9 cellular contexts compared by ENCODE assay signal in the genomic region with DNA sequence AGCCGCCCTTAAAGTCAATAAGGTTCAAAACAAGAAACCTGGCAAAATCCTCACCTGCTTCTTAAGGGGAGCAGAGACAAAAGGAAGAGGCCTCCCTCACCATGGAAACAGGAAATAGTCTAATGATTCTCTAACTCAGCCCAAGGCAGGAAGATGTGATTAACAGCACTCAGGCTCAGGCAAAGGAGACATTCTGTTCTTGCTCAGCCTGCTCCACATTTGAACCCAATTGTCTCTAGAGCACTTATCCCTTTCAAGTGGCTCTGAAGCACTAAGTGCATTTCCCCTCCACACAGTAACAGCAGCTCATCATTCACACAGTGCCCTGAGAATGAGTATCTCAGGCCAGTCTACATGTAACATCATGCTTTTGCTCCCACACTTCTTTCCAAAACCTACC.
A peak's percentile ranks its signal among the peaks of the same experiment; 100 is the strongest.
DNase-seq lines count a peak whose midpoint lies in the region; ATAC-seq and TF ChIP-seq lines count a peak whose summit lies in the region.
"Had no signal": no experiment of that assay in that cellular context is flagged by ENCODE, and none has a peak within 500 bp of the region (broad histone marks: within the 10 kb centered on the region; RNA-seq: fewer than 3 reads in every experiment).

No MANE protein-coding gene starts in this region.

- peak overlapping the region; percentile 26 for H3K4me3 Mint-ChIP-seq in endothelial cell (ENCODE audit: unreplicated experiment)
- H3K4me3 Mint-ChIP-seq: activated naive CD8-positive, alpha-beta T cell had no signal

- DNase-seq in Right ventricle myocardium superior (no peak), cardiac septum (ENCODE audit: low spot score) (no peak), NCI-H2227 (lab: John Stamatoyannopoulos, UW; ENCODE audit: unreplicated experiment) (peak; percentile 85), endothelial cell (ENCODE audit: low spot score) (no peak), upper lobe of right lung (no peak), SKM-1 treated with dmso at 0.1 percent for 144 hours (lab: John Stamatoyannopoulos, UW; ENCODE audit: unreplicated experiment) (no peak), Peyer's patch (no peak), DMS114 treated with DMSO at 0.1 percent for 48 hours (lab: John Stamatoyannopoulos, UW; ENCODE audit: unreplicated experiment) (no peak)

- intact Hi-C loops in Right ventricle myocardium superior (cut with DNase I) = no loop called here
- intact Hi-C loops in cardiac septum (cut with DNase I) = no loop called here
- intact Hi-C loops in upper lobe of right lung (cut with DNase I) = no loop called here

- peak overlapping the region; percentile 83 for H3K27ac Mint-ChIP-seq in endothelial cell (ENCODE audit: unreplicated experiment)
- H3K27ac Mint-ChIP-seq: activated naive CD8-positive, alpha-beta T cell had no signal

- H3K9me3 ChIP-seq in upper lobe of right lung = no peaks in the 10 kb centered on the region
- H3K9me3 ChIP-seq in Peyer's patch = no peaks in the 10 kb centered on the region

- H3K4me3 ChIP-seq in upper lobe of right lung = no peak overlapping the region
- H3K4me3 ChIP-seq in Peyer's patch = no peak overlapping the region

- ATAC-seq in Right ventricle myocardium superior (ENCODE audit: poor library complexity) (peak; percentile 71), upper lobe of right lung (peak; percentile 44)

- peaks cover 17% of the 10 kb centered on the region for H3K4me1 ChIP-seq in upper lobe of right lung
- peaks cover 0 to 4% (median 0%) of the 10 kb centered on the region in 4 donors for H3K4me1 ChIP-seq in Peyer's patch

- peaks cover 35% of the 10 kb centered on the region for H3K4me1 Mint-ChIP-seq in endothelial cell (ENCODE audit: unreplicated experiment)

- TF ChIP-seq CTCF in endothelial cell (IDR thresholded peaks at IDR 0.05; ENCODE audit: unreplicated experiment) (no peak), upper lobe of right lung (IDR thresholded peaks at IDR 0.05) (no peak), Peyer's patch (IDR thresholded peaks at IDR 0.05) (no peak)

- no peaks in the 10 kb centered on the region for H3K9me3 Mint-ChIP-seq in endothelial cell (ENCODE audit: unreplicated experiment)

- H3K36me3 ChIP-seq in upper lobe of right lung (peaks cover 96% of the 10 kb centered on the region), Peyer's patch (peaks cover 0 to 63% (median 0%) of the 10 kb centered on the region in 3 donors)

- H3K27me3 ChIP-seq in upper lobe of right lung (no peaks in the 10 kb centered on the region), Peyer's patch (no peaks in the 10 kb centered on the region)

- H3K27ac ChIP-seq in upper lobe of right lung (peak overlapping the region; percentile 18), Peyer's patch (no peak overlapping the region)

- peaks cover 65% of the 10 kb centered on the region for H3K36me3 Mint-ChIP-seq in endothelial cell (ENCODE audit: low read depth, unreplicated experiment)

- no peak for TF ChIP-seq POLR2A in Peyer's patch (IDR thresholded peaks at IDR 0.05)

- peaks cover 11% of the 10 kb centered on the region for H3K27me3 Mint-ChIP-seq in endothelial cell (ENCODE audit: unreplicated experiment)
- H3K27me3 Mint-ChIP-seq: activated naive CD8-positive, alpha-beta T cell had no signal
